ENCODE assay signal across 1 cellular context in the genomic region with DNA sequence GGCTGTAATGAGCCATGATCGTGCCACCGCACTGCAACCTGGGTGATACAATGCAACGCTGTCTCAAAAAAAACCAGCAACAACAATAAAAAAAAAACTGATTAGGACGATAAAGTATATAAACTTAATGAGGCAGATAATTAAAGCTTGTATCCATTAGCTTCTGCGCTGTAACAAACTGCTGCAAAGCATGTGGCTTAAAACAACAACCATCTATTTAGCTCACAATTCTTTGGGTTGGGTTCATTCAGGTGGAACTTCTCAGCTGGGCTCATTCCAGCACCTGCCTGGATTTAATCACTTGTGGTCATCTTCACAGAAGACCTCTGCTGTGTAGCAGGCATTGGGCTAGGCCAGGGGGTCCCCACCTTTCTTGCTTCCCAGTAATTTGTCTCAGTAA.
TF ChIP-seq lines count a peak whose summit lies in the region.

No MANE protein-coding gene starts in this region.

TF ChIP-seq in HEK293, 187 proteins besides CTCF, POLR2A, EP300 and RAD21 (continued from another document):
- 0 out of 2 replicates have a peak, but pooled peaks have one; percentile 16 for TF ChIP-seq ZBTB44 (tag by site-specific recombination; IDR thresholded peaks at IDR 0.05)
- peak; percentile 90 for TF ChIP-seq GLIS1 (tag by site-specific recombination; IDR thresholded peaks at IDR 0.05)
